ENCODE assay signal across 11 cellular contexts in the genomic region with DNA sequence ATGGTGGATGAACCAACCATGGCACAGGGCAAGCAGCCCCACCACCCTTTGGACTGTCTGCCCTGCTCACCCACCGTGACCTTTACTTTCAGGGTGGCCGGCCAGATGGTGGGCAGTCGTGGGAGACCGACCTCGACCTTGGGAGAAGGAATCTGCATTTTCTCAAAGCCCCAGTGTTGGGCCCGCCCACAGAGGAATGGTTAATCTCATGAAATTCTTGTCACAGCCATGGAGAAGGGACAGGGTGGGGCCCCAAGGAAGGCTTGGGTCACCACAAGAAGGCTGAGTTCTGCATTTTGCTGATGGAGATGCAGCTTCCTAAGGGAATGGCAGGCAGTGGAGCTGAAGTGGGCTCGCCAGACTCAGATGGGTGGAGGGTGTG. TPM values are rescaled to one million over a fixed set of nuclear protein-coding genes. Genes with fewer than 3 reads are reported as not detected.
DNase-seq lines count a peak whose midpoint lies in the region; ATAC-seq and TF ChIP-seq lines count a peak whose summit lies in the region.
"Had no signal": no experiment of that assay in that cellular context is flagged by ENCODE, and none has a peak within 500 bp of the region (broad histone marks: within the 10 kb centered on the region; RNA-seq: fewer than 3 reads in every experiment).

No MANE protein-coding gene starts in this region.

- peaks cover 28% of the 10 kb centered on the region for H3K36me3 ChIP-seq in SJSA1
- H3K36me3 ChIP-seq in rectal smooth muscle tissue (ENCODE audit: control insufficient read depth, insufficient read depth, low read length) = no peaks in the 10 kb centered on the region

- TF ChIP-seq CTCF in fibroblast of pulmonary artery (IDR thresholded peaks at IDR 0.05; ENCODE audit: low read length, missing control alignments) = no peak

- peak overlapping the region; percentile 88 for H3K4me3 ChIP-seq in SJSA1
- peak overlapping the region; percentile 90 for H3K4me3 ChIP-seq in fibroblast of pulmonary artery (replicated peaks; ENCODE audit: low read depth, low read length)
- peak overlapping the region; percentile 78 for H3K4me3 ChIP-seq in rectal smooth muscle tissue (ENCODE audit: low read length)

- 0 out of 2 replicates have a peak, but pooled peaks cover 3% of the 10 kb centered on the region for H3K9me3 ChIP-seq in SJSA1 (replicated peaks)

- DNase-seq in CD1c-positive myeloid dendritic cell (ENCODE audit: extremely low spot score) (peak; percentile 62), SJSA1 (ENCODE audit: low read depth in 1 of 2, low spot score in 2 of 2) (no peak), fibroblast of pulmonary artery (ENCODE audit: low read depth) (no peak), ecto neural progenitor cell (ENCODE audit: low spot score) (no peak)
- DNase-seq in stimulated activated CD4-positive, alpha-beta T cell treated with anti-CD3 and anti-CD28 coated beads, Interleukin-12 subunit alpha, Interleukin-12 subunit beta, amount 100 ng/mL, for 4 hours = no peak
- DNase-seq: activated naive CD4-positive, alpha-beta T cell treated with anti-CD3 and anti-CD28 coated beads, Interleukin-2, amount 10 ng/mL, durations not matched to agents 7 days and 5 days; stimulated activated CD4-positive, alpha-beta T cell treated with anti-CD3 and anti-CD28 coated beads, Interleukin-4, amount 100 ng/mL, for 24 hours; T-helper 9 cell had no signal

- H3K27me3 ChIP-seq in SJSA1 (replicated peaks) (no peaks in the 10 kb centered on the region), rectal smooth muscle tissue (ENCODE audit: control insufficient read depth, insufficient read depth, low read length) (peaks cover 4% of the 10 kb centered on the region)

- H3K27ac ChIP-seq in SJSA1 (peak overlapping the region; percentile 84), rectal smooth muscle tissue (ENCODE audit: low read depth, low read length) (no peak overlapping the region)

- ATAC-seq in HG03342 (IDR thresholded peaks at IDR 0.05; ENCODE audit: unreplicated experiment) (no peak), GM21447 (IDR thresholded peaks at IDR 0.05; ENCODE audit: unreplicated experiment) (no peak)

- H3K9ac ChIP-seq in rectal smooth muscle tissue (ENCODE audit: low read length) = no peak overlapping the region

- H3K4me1 ChIP-seq in SJSA1 (replicated peaks) (peaks cover 80% of the 10 kb centered on the region), rectal smooth muscle tissue (ENCODE audit: control insufficient read depth, insufficient read depth, low read length) (no peaks in the 10 kb centered on the region)

RNA-seq across cellular contexts. Expression of gene PLXND1, which starts 2.9 kb away (rescaled TPM):
- 80.1 and 91.6 TPM in 2 replicates for total RNA-seq in SJSA1 (2014; rRNA removed; shearing (Covaris generic))
